29 cellular contexts compared by ENCODE assay signal in the genomic region with DNA sequence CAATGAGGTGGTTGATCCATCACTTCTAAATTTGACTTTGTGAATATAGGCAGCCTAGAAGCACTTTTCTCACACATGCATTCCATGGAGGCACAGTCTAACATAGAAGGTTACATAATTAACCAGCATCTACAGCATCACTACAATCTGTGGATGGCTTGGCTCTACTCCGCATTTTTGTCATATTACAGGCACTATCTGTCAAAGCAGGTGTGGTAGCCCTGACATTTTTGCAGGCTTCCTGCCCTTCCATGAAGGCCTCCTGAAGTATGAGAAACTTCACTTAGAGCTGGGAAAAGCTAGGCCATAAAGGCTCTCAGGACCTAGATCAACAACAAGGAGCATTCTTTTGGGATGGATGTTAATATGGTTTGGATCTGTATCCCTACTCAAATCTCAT.
"Had no signal": no experiment of that assay in that cellular context is flagged by ENCODE, and none has a peak within 500 bp of the region (broad histone marks: within the 10 kb centered on the region; RNA-seq: fewer than 3 reads in every experiment).

No MANE protein-coding gene starts in this region.

- H3K27me3 Mint-ChIP-seq: dendritic cell treated with granulocyte-macrophage colony-stimulating factor and Interleukin-4, amounts not matched to agents 40 ng/mL and 50 ng/mL, for 4 days; effector memory CD8-positive, alpha-beta T cell had no signal

- H3K27ac Mint-ChIP-seq: dendritic cell treated with granulocyte-macrophage colony-stimulating factor and Interleukin-4, amounts not matched to agents 40 ng/mL and 50 ng/mL, for 4 days; effector memory CD8-positive, alpha-beta T cell had no signal

- H3K9me3 Mint-ChIP-seq: dendritic cell treated with granulocyte-macrophage colony-stimulating factor and Interleukin-4, amounts not matched to agents 40 ng/mL and 50 ng/mL, for 4 days had no signal

- H3K27me3 ChIP-seq: colonic mucosa, esophagus muscularis mucosa, esophagus squamous epithelium, foreskin keratinocyte, gastrocnemius medialis, gastroesophageal sphincter, heart left ventricle, heart right ventricle had no signal

- H3K27ac ChIP-seq: colonic mucosa, coronary artery, dorsolateral prefrontal cortex, epithelial cell of prostate, esophagus muscularis mucosa, esophagus squamous epithelium, foreskin keratinocyte, gastrocnemius medialis, gastroesophageal sphincter, heart left ventricle, heart right ventricle had no signal

- H3K36me3 ChIP-seq: colonic mucosa, esophagus muscularis mucosa, esophagus squamous epithelium, gastrocnemius medialis, gastroesophageal sphincter, heart left ventricle, heart right ventricle had no signal

- ATAC-seq: effector memory CD8-positive, alpha-beta T cell; esophagus mucosa; foreskin keratinocyte; gastrocnemius medialis; gastroesophageal sphincter; heart left ventricle; heart right ventricle had no signal

- FAIRE-seq: colon, endometrium, endothelial cell of umbilical vein, frontal cortex had no signal

- DNase-seq: colonic mucosa; cortex of kidney; dermis blood vessel endothelial cell; dorsolateral prefrontal cortex; effector CD4-positive, alpha-beta T cell; effector CD8-positive, alpha-beta T cell; effector memory CD4-positive, alpha-beta T cell; effector memory CD8-positive, alpha-beta T cell; endodermal cell; erythroblast; esophagus squamous epithelium; foreskin fibroblast; foreskin keratinocyte; foreskin melanocyte; gastrocnemius medialis; glutamatergic neuron; head of caudate nucleus; heart left ventricle; heart right ventricle had no signal

- H3K4me3 Mint-ChIP-seq: dendritic cell treated with granulocyte-macrophage colony-stimulating factor and Interleukin-4, amounts not matched to agents 40 ng/mL and 50 ng/mL, for 4 days; effector memory CD8-positive, alpha-beta T cell; endodermal cell had no signal

- H3K4me1 ChIP-seq: colonic mucosa, esophagus muscularis mucosa, esophagus squamous epithelium, foreskin keratinocyte, gastrocnemius medialis, gastroesophageal sphincter, heart left ventricle, heart right ventricle had no signal

- H3K4me3 ChIP-seq: colonic mucosa, coronary artery, dorsolateral prefrontal cortex, esophagus muscularis mucosa, esophagus squamous epithelium, gastrocnemius medialis, gastroesophageal sphincter, heart left ventricle, heart right ventricle had no signal

- H3K9me3 ChIP-seq: colonic mucosa, esophagus muscularis mucosa, esophagus squamous epithelium, gastrocnemius medialis, gastroesophageal sphincter, heart left ventricle had no signal
